Comparison of ENCODE assay signal across 3 cellular contexts in the genomic region with DNA sequence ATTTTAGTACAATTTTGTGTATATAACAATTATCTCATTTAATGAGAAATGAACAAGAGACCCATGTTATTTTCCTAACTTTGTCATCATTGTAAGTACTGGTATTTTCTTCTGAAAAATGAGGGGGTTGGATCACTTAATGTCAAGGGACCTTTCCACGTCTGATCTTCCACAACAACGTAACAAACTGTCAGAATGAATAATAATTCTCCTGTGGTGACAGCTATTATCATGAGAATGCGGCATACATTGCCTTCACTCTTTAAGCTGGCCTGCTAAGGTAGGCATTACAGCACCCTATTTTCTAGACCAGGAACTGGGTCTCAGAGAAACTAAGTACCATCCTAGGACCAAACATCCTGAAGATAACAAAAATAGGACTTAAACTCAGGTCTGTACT.
"Had no signal": no experiment of that assay in that cellular context is flagged by ENCODE, and none has a peak within 500 bp of the region (broad histone marks: within the 10 kb centered on the region; RNA-seq: fewer than 3 reads in every experiment).

No MANE protein-coding gene starts in this region.

- H3K4me3 ChIP-seq: GM12878 had no signal

- DNase-seq: GDM1, GF-D8 had no signal
